ENCODE assay signal across 15 cellular contexts in the genomic region with DNA sequence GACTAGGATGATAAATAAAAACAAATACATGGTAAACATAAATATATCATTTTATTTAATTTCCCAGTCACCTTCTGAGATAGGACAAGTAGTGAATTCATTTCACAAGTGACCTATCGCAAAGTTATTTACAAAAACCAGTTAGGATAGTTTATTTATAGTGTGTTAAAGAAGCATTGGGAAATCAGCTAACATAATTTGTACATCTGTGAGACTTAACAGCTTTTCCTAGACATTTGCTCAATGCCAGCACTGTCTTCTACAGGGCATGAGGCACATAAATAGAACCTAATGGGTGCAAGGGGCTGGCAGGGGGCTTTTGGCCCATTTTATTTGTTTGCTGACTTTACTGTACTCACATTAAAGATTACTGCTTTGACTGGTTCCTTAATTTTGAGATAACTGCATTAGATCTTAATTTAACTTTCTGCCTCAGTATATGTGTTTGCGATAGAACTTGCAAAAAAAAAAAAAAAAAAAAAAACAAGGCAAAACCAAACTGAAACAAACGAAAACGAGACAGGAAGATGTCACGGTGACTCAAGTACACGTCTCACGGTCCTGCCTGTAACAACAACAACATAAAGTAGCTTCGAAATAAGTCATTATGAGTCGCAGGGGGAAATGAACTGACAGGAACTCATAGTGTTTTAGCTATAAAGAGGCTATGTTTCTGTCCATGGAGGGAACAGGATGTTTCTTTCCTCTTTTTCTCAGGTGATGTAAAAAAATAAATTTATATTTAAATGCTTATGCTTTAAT.
DNase-seq lines count a peak whose midpoint lies in the region; ATAC-seq and TF ChIP-seq lines count a peak whose summit lies in the region.
"Had no signal": no experiment of that assay in that cellular context is flagged by ENCODE, and none has a peak within 500 bp of the region (broad histone marks: within the 10 kb centered on the region; RNA-seq: fewer than 3 reads in every experiment).

No MANE protein-coding gene starts in this region.

- in situ Hi-C loops in G401 (cut with HindIII; ENCODE audit: low sequenced_read_pairs) = no loop called here

- POLR2A ChIA-PET in HCT116 (lab: Charles Lee) = interaction anchor here (0.7 kb wide), 1 partner anchor 188 kb away, joined by 3 read pairs; no protein-coding TSS in a partner anchor

- no peak for TF ChIP-seq RAD21 in HCT116 (IDR thresholded peaks at IDR 0.05; ENCODE audit: low read depth)

- DNase-seq in EH (ENCODE audit: low read depth) (peak; percentile 80), HCT116 (ENCODE audit: low read depth, low spot score) (peak; percentile 31), adipocyte (ENCODE audit: low read depth) (peak; percentile 56), hepatic stellate cell (ENCODE audit: low spot score) (peak; percentile 17), G401 (ENCODE audit: low spot score) (no peak), iPS-NIHi7 (ENCODE audit: extremely low spot score) (no peak), NCI-H2171 treated with DMSO at 0.1 percent for 48 hours (lab: John Stamatoyannopoulos, UW) (no peak)
- DNase-seq: activated naive CD4-positive, alpha-beta T cell treated with Interleukin-2 at 50 U/mL for 16 hours; DMS79; natural killer cell; NCI-H345; spleen had no signal

- RAD21 ChIA-PET in HCT116 (lab: Charles Lee; ENCODE audit: low non-redundant PET in 1 of 2, low total read pairs in 2 of 2, uncharacterized antibody in 2 of 2, unreplicated experiment in 2 of 2) = no interaction called here

- no TSS peak for BruUV-seq in HCT116 (replicated peaks; lab: Mats Ljungman, UMichigan)

- no peaks in the 10 kb centered on the region for H4K20me1 ChIP-seq in HCT116 (ENCODE audit: insufficient read depth)

- H3K79me2 ChIP-seq in HCT116 (ENCODE audit: insufficient read depth, low read length) = no peaks in the 10 kb centered on the region

- H3K9me2 ChIP-seq in HCT116 (ENCODE audit: insufficient read depth) = no peaks in the 10 kb centered on the region

- H3K4me3 ChIP-seq in HCT116 (replicated peaks in 1 of 2; ENCODE audit: low read depth in 1 of 2, low read length in 2 of 2) = no peak overlapping the region
- H3K4me3 ChIP-seq in adipocyte (ENCODE audit: low read length) = no peak overlapping the region
- H3K4me3 ChIP-seq: spleen had no signal

- H3K27ac ChIP-seq in HCT116 (ENCODE audit: low read depth, low read length) = no peak overlapping the region
- H3K27ac ChIP-seq: spleen had no signal

- no peak for TF ChIP-seq CTCF in HCT116 (IDR thresholded peaks at IDR 0.05 in 2 of 3, conservative IDR thresholded peaks at IDR 0.05 in 1 of 3; ENCODE audit: borderline replicate concordance in 1 of 3, insufficient read depth in 1 of 3, low read depth in 2 of 3, low read length in 2 of 3)

- peak overlapping the region; percentile 37 for H3K4me2 ChIP-seq in HCT116 (ENCODE audit: low read length)

- no peaks in the 10 kb centered on the region for H3K36me3 ChIP-seq in HCT116 (ENCODE audit: control insufficient read depth in 1 of 2, insufficient read depth in 2 of 2, low read length in 2 of 2)
- no peaks in the 10 kb centered on the region for H3K36me3 ChIP-seq in adipocyte (ENCODE audit: control insufficient read depth, insufficient read depth, low read length, severe bottlenecking)
- H3K36me3 ChIP-seq: spleen had no signal

- H3K9ac ChIP-seq in HCT116 (ENCODE audit: low read length) (no peak overlapping the region), adipocyte (ENCODE audit: low read length) (no peak overlapping the region)

- CTCF ChIA-PET in HCT116 (lab: Charles Lee) = no interaction called here

- intact Hi-C loops in HCT116 (cut with micrococcal nuclease) = no loop called here

- H3K4me1 ChIP-seq in HCT116 (ENCODE audit: control insufficient read depth in 1 of 2, insufficient read depth in 2 of 2, low read length in 2 of 2) = peaks cover 18 to 35% of the 10 kb centered on the region in 2 experiments; a peak in 3 of 4 replicates
- peaks cover 13% of the 10 kb centered on the region for H3K4me1 ChIP-seq in adipocyte (ENCODE audit: control insufficient read depth, insufficient read depth, low read length)
- H3K4me1 ChIP-seq: spleen had no signal

- TF ChIP-seq POLR2A in HCT116 (IDR thresholded peaks at IDR 0.05; ENCODE audit: borderline replicate concordance, extremely low read depth, insufficient read depth, insufficient read length) = no peak

- H3K9me3 ChIP-seq in HCT116 (ENCODE audit: control insufficient read depth in 1 of 2, insufficient read depth in 1 of 2, low read depth in 1 of 2, low read length in 2 of 2) = no peaks in the 10 kb centered on the region
- no peaks in the 10 kb centered on the region for H3K9me3 ChIP-seq in adipocyte (ENCODE audit: control insufficient read depth, low read length)
- H3K9me3 ChIP-seq: spleen had no signal

- ATAC-seq in HCT116 (no peak), HG03432 (IDR thresholded peaks at IDR 0.05; ENCODE audit: unreplicated experiment) (no peak)
- ATAC-seq: natural killer cell, Right ventricle myocardium inferior, WTC11 had no signal

- H3K27me3 ChIP-seq in HCT116 (ENCODE audit: insufficient read depth, low read length) = no peaks in the 10 kb centered on the region
- no peaks in the 10 kb centered on the region for H3K27me3 ChIP-seq in adipocyte (replicated peaks; ENCODE audit: control insufficient read depth, insufficient read depth, low read length)
- H3K27me3 ChIP-seq: spleen had no signal

- peak overlapping the region; percentile 60 for H2AFZ ChIP-seq in HCT116 (ENCODE audit: low read depth, low read length, poor library complexity, severe bottlenecking)

TF ChIP-seq in HCT116, 20 proteins besides CTCF, POLR2A, EP300 and RAD21 (continues in another document):
- TF ChIP-seq CEBPB (IDR thresholded peaks at IDR 0.05; ENCODE audit: low read depth) = no peak
- TF ChIP-seq CBX3 (IDR thresholded peaks at IDR 0.05; ENCODE audit: low read depth) = no peak; the same call in 1 of the 2 replicates
- no peak for TF ChIP-seq TCF7L2 (IDR thresholded peaks at IDR 0.05; ENCODE audit: borderline replicate concordance, extremely low read depth, insufficient read depth, insufficient read length)
- no peak for TF ChIP-seq EZH2phosphoT487 (IDR thresholded peaks at IDR 0.05; ENCODE audit: borderline replicate concordance)
- TF ChIP-seq SIN3A (IDR thresholded peaks at IDR 0.05; ENCODE audit: low read depth) = no peak
- TF ChIP-seq ELF1 (IDR thresholded peaks at IDR 0.05; ENCODE audit: borderline replicate concordance, low read depth) = no peak
- TF ChIP-seq SRF (IDR thresholded peaks at IDR 0.05; ENCODE audit: low read depth) = no peak
- TF ChIP-seq YY1 (IDR thresholded peaks at IDR 0.05; ENCODE audit: extremely low read depth, insufficient replicate concordance, low read depth, low read length) = no peak
- no peak for TF ChIP-seq EZH2 (IDR thresholded peaks at IDR 0.05)
- TF ChIP-seq, protein P1, sequence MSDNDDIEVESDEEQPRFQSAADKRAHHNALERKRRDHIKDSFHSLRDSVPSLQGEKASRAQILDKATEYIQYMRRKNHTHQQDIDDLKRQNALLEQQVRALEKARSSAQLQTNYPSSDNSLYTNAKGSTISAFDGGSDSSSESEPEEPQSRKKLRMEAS (IDR thresholded peaks at IDR 0.05) = no peak
- no peak for TF ChIP-seq ATF3 (IDR thresholded peaks at IDR 0.05)
- no peak for TF ChIP-seq ZBTB33 (IDR thresholded peaks at IDR 0.05; ENCODE audit: extremely low read depth, insufficient replicate concordance, low read length)
- TF ChIP-seq POLR2AphosphoS5 (IDR thresholded peaks at IDR 0.05; ENCODE audit: low read depth, low read length) = no peak
- no peak for TF ChIP-seq ZFX (IDR thresholded peaks at IDR 0.05)
- TF ChIP-seq SP1 (IDR thresholded peaks at IDR 0.05; ENCODE audit: low read depth) = peak; percentile 47
- peak; percentile 52 for TF ChIP-seq FOSL1 (IDR thresholded peaks at IDR 0.05; ENCODE audit: low read depth)

Comparison
In these comparisons a context has a peak if more than half of its experiments do, and no peak if none do; other contexts are left out.
1. DNase-seq: peak in EH (single experiment), HCT116 (single experiment), adipocyte (single experiment) and hepatic stellate cell (single experiment); none in G401 (single experiment), iPS-NIHi7 (single experiment) and NCI-H2171 treated with DMSO at 0.1 percent for 48 hours (single experiment).